ENCODE assay signal across 1 cellular context in the genomic region with DNA sequence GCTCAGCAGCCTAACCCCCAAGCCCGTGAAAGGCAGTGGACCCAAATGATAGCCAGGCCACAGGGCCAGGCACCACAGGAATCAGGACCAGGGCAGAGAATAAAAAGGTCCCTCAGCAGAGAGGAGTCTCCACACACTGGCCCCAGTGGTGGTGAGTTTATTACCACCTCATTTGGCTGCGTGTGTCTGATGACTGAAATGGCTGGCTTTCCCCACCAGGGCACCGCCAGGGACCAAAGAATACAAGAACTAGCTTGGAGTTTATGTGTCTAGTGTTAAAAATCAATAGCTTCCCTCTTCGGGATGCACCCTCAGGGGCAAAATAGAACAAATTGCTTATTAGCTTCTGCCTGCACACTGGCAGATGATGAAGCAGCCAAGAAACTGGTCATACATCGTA.
TF ChIP-seq lines count a peak whose summit lies in the region.

No MANE protein-coding gene starts in this region.

TF ChIP-seq in H1, 55 proteins besides CTCF, POLR2A, EP300 and RAD21 (continued from another document):
- TF ChIP-seq, protein P1, sequence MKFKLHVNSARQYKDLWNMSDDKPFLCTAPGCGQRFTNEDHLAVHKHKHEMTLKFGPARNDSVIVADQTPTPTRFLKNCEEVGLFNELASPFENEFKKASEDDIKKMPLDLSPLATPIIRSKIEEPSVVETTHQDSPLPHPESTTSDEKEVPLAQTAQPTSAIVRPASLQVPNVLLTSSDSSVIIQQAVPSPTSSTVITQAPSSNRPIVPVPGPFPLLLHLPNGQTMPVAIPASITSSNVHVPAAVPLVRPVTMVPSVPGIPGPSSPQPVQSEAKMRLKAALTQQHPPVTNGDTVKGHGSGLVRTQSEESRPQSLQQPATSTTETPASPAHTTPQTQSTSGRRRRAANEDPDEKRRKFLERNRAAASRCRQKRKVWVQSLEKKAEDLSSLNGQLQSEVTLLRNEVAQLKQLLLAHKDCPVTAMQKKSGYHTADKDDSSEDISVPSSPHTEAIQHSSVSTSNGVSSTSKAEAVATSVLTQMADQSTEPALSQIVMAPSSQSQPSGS (IDR thresholded peaks at IDR 0.05; ENCODE audit: low read length), result no peak
